ENCODE assay signal across 16 cellular contexts in genomic region chr4:55158957-55159356, GRCh38. TPM values are rescaled to one million over a fixed set of nuclear protein-coding genes. Genes with fewer than 3 reads are reported as not detected.
"Had no signal": no experiment of that assay in that cellular context is flagged by ENCODE, and none has a peak within 500 bp of the region (broad histone marks: within the 10 kb centered on the region; RNA-seq: fewer than 3 reads in every experiment).

No MANE protein-coding gene starts in this region.

- DNase-seq: activated CD4-positive, alpha-beta memory T cell treated with anti-CD3 and anti-CD28 coated beads for 36 hours; activated CD4-positive, alpha-beta T cell treated with anti-CD3 and anti-CD28 coated beads for 1 hour; activated naive CD4-positive, alpha-beta T cell; aorta; cortex of kidney; erythroblast; immature natural killer cell; left cardiac atrium; midbrain; stimulated activated CD4-positive, alpha-beta T cell treated with anti-CD3 and anti-CD28 coated beads, Interleukin-4, amount 100 ng/mL, for 4 hours; stimulated activated naive CD8-positive, alpha-beta T cell treated with anti-CD3 and anti-CD28 coated beads, Interleukin-15, amount 100 ng/mL, for 72 hours; T-helper 9 cell; testis had no signal

- H3K36me3 Mint-ChIP-seq: activated CD4-positive, alpha-beta memory T cell treated with anti-CD3 and anti-CD28 coated beads for 36 hours; immature natural killer cell had no signal

- H3K9me3 ChIP-seq: testis had no signal

- H3K27me3 ChIP-seq: testis had no signal

- H3K9me3 Mint-ChIP-seq: activated CD4-positive, alpha-beta memory T cell treated with anti-CD3 and anti-CD28 coated beads for 36 hours; activated T-helper 1 cell treated with anti-CD3 and anti-CD28 coated beads, Interleukin-12 subunit alpha, Interleukin-12 subunit beta, Interleukin-2, Interleukin-4 antibody, amounts not matched to agents 30 ng/mL and 10 ng/mL and 1 ng/mL, durations not matched to agents 14 hours and 24 hours and 36 hours had no signal

- H3K4me3 Mint-ChIP-seq: activated CD4-positive, alpha-beta memory T cell treated with anti-CD3 and anti-CD28 coated beads for 36 hours; activated T-helper 1 cell treated with anti-CD3 and anti-CD28 coated beads, Interleukin-12 subunit alpha, Interleukin-12 subunit beta, Interleukin-2, Interleukin-4 antibody, amounts not matched to agents 30 ng/mL and 10 ng/mL and 1 ng/mL, durations not matched to agents 14 hours and 24 hours and 36 hours; immature natural killer cell; stimulated activated naive CD8-positive, alpha-beta T cell treated with anti-CD3 and anti-CD28 coated beads, Interleukin-15, amount 100 ng/mL, for 72 hours had no signal

- H3K27ac ChIP-seq: skin epidermis, testis had no signal

- H3K4me3 ChIP-seq: lung, skin epidermis, testis had no signal

- H3K27ac Mint-ChIP-seq: activated CD4-positive, alpha-beta memory T cell treated with anti-CD3 and anti-CD28 coated beads for 36 hours; activated T-helper 1 cell treated with anti-CD3 and anti-CD28 coated beads, Interleukin-12 subunit alpha, Interleukin-12 subunit beta, Interleukin-2, Interleukin-4 antibody, amounts not matched to agents 30 ng/mL and 10 ng/mL and 1 ng/mL, durations not matched to agents 14 hours and 24 hours and 36 hours; immature natural killer cell; stimulated activated naive CD8-positive, alpha-beta T cell treated with anti-CD3 and anti-CD28 coated beads, Interleukin-15, amount 100 ng/mL, for 72 hours had no signal

- H3K4me1 ChIP-seq: testis had no signal

- ATAC-seq: left cardiac atrium; stimulated activated naive CD8-positive, alpha-beta T cell treated with anti-CD3 and anti-CD28 coated beads, Interleukin-15, amount 100 ng/mL, for 72 hours had no signal

RNA-seq across cellular contexts. Expression of gene KDR, which starts 33.6 kb away (rescaled TPM):
- total RNA-seq: activated CD4-positive, alpha-beta memory T cell treated with anti-CD3 and anti-CD28 coated beads for 36 hours; activated T-helper 1 cell treated with anti-CD3 and anti-CD28 coated beads, Interleukin-12 subunit alpha, Interleukin-12 subunit beta, Interleukin-2, Interleukin-4 antibody, amounts not matched to agents 30 ng/mL and 10 ng/mL and 1 ng/mL, durations not matched to agents 14 hours and 24 hours and 36 hours had no signal
- polyA plus RNA-seq: immature natural killer cell had no signal
